Comparison of ENCODE assay signal across 21 cellular contexts in the genomic region with DNA sequence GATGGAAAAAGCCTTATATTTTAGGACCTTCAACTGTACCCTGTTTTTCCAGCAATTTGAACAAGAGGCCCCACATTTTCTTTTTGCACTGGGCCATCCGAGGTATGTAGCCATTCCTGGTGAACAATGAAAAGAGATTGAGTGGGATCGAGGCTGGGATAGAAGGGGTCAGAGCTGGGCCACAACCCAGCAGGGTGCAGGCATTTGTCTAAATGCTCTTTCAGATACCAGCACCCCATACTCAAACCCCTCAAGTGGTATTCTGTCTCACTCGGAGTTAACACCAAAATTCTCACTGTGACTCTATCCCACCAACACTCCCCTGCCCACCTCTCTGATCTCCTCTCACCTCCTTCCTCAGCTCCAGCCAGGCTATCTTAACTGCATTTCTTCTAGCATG.
"Had no signal": no experiment of that assay in that cellular context is flagged by ENCODE, and none has a peak within 500 bp of the region (broad histone marks: within the 10 kb centered on the region; RNA-seq: fewer than 3 reads in every experiment).

No MANE protein-coding gene starts in this region.

- H3K9me3 ChIP-seq: ovary had no signal

- H3K4me3 Mint-ChIP-seq: activated CD4-positive, alpha-beta memory T cell treated with anti-CD3 and anti-CD28 coated beads for 36 hours; activated CD8-positive, alpha-beta memory T cell treated with anti-CD3 and anti-CD28 coated beads, Interleukin-2, amount 10 ng/mL, durations not matched to agents 7 days and 5 days; activated naive CD4-positive, alpha-beta T cell treated with anti-CD3 and anti-CD28 coated beads, Interleukin-2, amount 10 ng/mL, durations not matched to agents 7 days and 5 days; memory B cell; stimulated activated naive B cell treated with anti-CD40 and anti-IgM and Interleukin-4, amounts not matched to agents 10 μg/mL and 1 μg/mL and 100 μg/mL, for 72 hours; T-cell had no signal

- H3K27ac ChIP-seq: ovary had no signal

- H3K4me2 ChIP-seq: SK-N-SH had no signal

- H3K27me3 ChIP-seq: dorsolateral prefrontal cortex, left lung, ovary, transverse colon had no signal

- FAIRE-seq: astrocyte, endometrium had no signal

- DNase-seq: activated CD4-positive, alpha-beta memory T cell treated with anti-CD3 and anti-CD28 coated beads for 36 hours; activated CD4-positive, alpha-beta T cell treated with anti-CD3 and anti-CD28 coated beads for 1 hour; activated CD8-positive, alpha-beta memory T cell treated with anti-CD3 and anti-CD28 coated beads, Interleukin-2, amount 10 ng/mL, durations not matched to agents 7 days and 5 days; activated naive CD4-positive, alpha-beta T cell treated with anti-CD3 and anti-CD28 coated beads, Interleukin-2, amount 10 ng/mL, durations not matched to agents 7 days and 5 days; activated T-cell treated with anti-CD3 and anti-CD28 coated beads, Interleukin-2, amount 50 U/mL, for 1 hour; dorsolateral prefrontal cortex; hippocampal formation; kidney; left lung; ovary; SK-N-SH; stimulated activated CD4-positive, alpha-beta T cell treated with anti-CD3 and anti-CD28 coated beads, Interleukin-4, amount 100 ng/mL, for 1 hour; stimulated activated naive B cell treated with anti-CD40 and anti-IgM and Interleukin-4, amounts not matched to agents 10 μg/mL and 1 μg/mL and 100 μg/mL, for 72 hours; substantia nigra; T-cell; T1000; transverse colon had no signal

- ATAC-seq: activated CD8-positive, alpha-beta memory T cell treated with anti-CD3 and anti-CD28 coated beads, Interleukin-2, amount 10 ng/mL, durations not matched to agents 7 days and 5 days; esophagus mucosa; left lung; stimulated activated naive B cell treated with anti-CD40 and anti-IgM and Interleukin-4, amounts not matched to agents 10 μg/mL and 1 μg/mL and 100 μg/mL, for 72 hours; T-cell had no signal

- H3K27ac Mint-ChIP-seq: activated CD4-positive, alpha-beta memory T cell treated with anti-CD3 and anti-CD28 coated beads for 36 hours; activated CD8-positive, alpha-beta memory T cell treated with anti-CD3 and anti-CD28 coated beads, Interleukin-2, amount 10 ng/mL, durations not matched to agents 7 days and 5 days; activated naive CD4-positive, alpha-beta T cell treated with anti-CD3 and anti-CD28 coated beads, Interleukin-2, amount 10 ng/mL, durations not matched to agents 7 days and 5 days; memory B cell; stimulated activated naive B cell treated with anti-CD40 and anti-IgM and Interleukin-4, amounts not matched to agents 10 μg/mL and 1 μg/mL and 100 μg/mL, for 72 hours; T-cell had no signal

- H3K36me3 ChIP-seq: left lung, ovary, transverse colon had no signal

- H3K27me3 Mint-ChIP-seq: activated CD8-positive, alpha-beta memory T cell treated with anti-CD3 and anti-CD28 coated beads, Interleukin-2, amount 10 ng/mL, durations not matched to agents 7 days and 5 days; memory B cell had no signal

- H3K4me3 ChIP-seq: dorsolateral prefrontal cortex, left lung, ovary, transverse colon had no signal

- H3K9ac ChIP-seq: SK-N-SH had no signal
